In the genomic region with DNA sequence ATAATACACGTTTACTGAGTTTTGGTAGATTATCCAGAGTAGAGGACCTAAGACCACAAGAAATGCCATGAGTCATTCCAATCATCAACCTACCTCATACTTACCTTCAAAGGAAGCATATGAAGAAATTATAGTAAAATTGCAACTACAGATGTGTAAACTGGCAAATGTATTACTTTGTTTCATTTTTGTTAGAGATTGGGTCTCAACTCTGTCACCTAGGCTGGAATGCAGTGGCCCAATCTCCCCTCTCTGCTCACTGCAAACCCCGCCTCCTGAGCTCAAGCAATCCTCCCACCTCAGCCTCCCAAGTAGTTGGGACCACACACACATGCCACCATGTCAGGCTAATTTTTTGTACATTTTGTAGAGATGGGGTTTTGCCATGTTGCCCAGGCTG, we compare ENCODE assay signal across 17 cellular contexts. TPM values are rescaled to one million over a fixed set of nuclear protein-coding genes. Genes with fewer than 3 reads are reported as not detected.
DNase-seq lines count a peak whose midpoint lies in the region; ATAC-seq, FAIRE-seq and TF ChIP-seq lines count a peak whose summit lies in the region.
"Had no signal": no experiment of that assay in that cellular context is flagged by ENCODE, and none has a peak within 500 bp of the region (broad histone marks: within the 10 kb centered on the region; RNA-seq: fewer than 3 reads in every experiment).

No MANE protein-coding gene starts in this region.

- POLR2A ChIA-PET in activated CD4-positive, alpha-beta memory T cell treated with anti-CD3 and anti-CD28 coated beads for 36 hours (lab: Charles Lee), result no interaction called here
- POLR2A ChIA-PET in activated CD4-positive, alpha-beta memory T cell treated with anti-CD3 and anti-CD28 coated beads, Interleukin-2, amount 10 ng/mL, durations not matched to agents 7 days and 5 days (lab: Charles Lee), result no interaction called here

- CTCF ChIA-PET in activated CD4-positive, alpha-beta memory T cell treated with anti-CD3 and anti-CD28 coated beads for 36 hours (lab: Charles Lee), result interaction anchor here (0.7 kb wide), 1 partner anchor 108 kb away, joined by 3 read pairs; no protein-coding TSS in a partner anchor
- CTCF ChIA-PET in activated CD4-positive, alpha-beta memory T cell treated with anti-CD3 and anti-CD28 coated beads, Interleukin-2, amount 10 ng/mL, durations not matched to agents 7 days and 5 days (lab: Charles Lee), result no interaction called here

- peak; percentile 67 for DNase-seq in activated CD4-positive, alpha-beta memory T cell treated with anti-CD3 and anti-CD28 coated beads for 36 hours
- no peak for DNase-seq in activated CD4-positive, alpha-beta memory T cell treated with anti-CD3 and anti-CD28 coated beads, Interleukin-2, amount 10 ng/mL, durations not matched to agents 7 days and 5 days
- peak; percentile 42 for DNase-seq in stimulated activated CD4-positive, alpha-beta T cell treated with anti-CD3 and anti-CD28 coated beads, Interleukin-1b, Interleukin-23, amount 100 ng/mL, for 48 hours
- no peak for DNase-seq in stimulated activated CD4-positive, alpha-beta T cell treated with anti-CD3 and anti-CD28 coated beads, Interleukin-4, amount 100 ng/mL, for 1 hour
- DNase-seq in activated naive CD8-positive, alpha-beta T cell treated with anti-CD3 and anti-CD28 coated beads, Interleukin-2, amount 50 U/mL, for 24 hours, result no peak
- DNase-seq in GM12892 (ENCODE audit: insufficient read length) (no peak), NCI-H2081 treated with DMSO at 0.1 percent for 48 hours (lab: John Stamatoyannopoulos, UW) (no peak), NCI-H82 (lab: John Stamatoyannopoulos, UW) (no peak)
- DNase-seq: AML-193, Karpas-422, NCI-H187 treated with DMSO at 0.1 percent for 48 hours, NCI-H2171, NCI-H510A had no signal

- ATAC-seq in activated naive CD8-positive, alpha-beta T cell treated with anti-CD3 and anti-CD28 coated beads, Interleukin-2, amount 50 U/mL, for 24 hours, result peak; percentile 33
- ATAC-seq: HCT116 had no signal

- no peak overlapping the region for H3K27ac Mint-ChIP-seq in activated CD4-positive, alpha-beta memory T cell treated with anti-CD3 and anti-CD28 coated beads for 36 hours
- no peak overlapping the region for H3K27ac Mint-ChIP-seq in activated CD4-positive, alpha-beta memory T cell treated with anti-CD3 and anti-CD28 coated beads, Interleukin-2, amount 10 ng/mL, durations not matched to agents 7 days and 5 days
- no peak overlapping the region for H3K27ac Mint-ChIP-seq in activated naive CD8-positive, alpha-beta T cell treated with anti-CD3 and anti-CD28 coated beads, Interleukin-2, amount 50 U/mL, for 24 hours

- H3K4me3 Mint-ChIP-seq in activated CD4-positive, alpha-beta memory T cell treated with anti-CD3 and anti-CD28 coated beads for 36 hours, result no peak overlapping the region
- no peak overlapping the region for H3K4me3 Mint-ChIP-seq in activated CD4-positive, alpha-beta memory T cell treated with anti-CD3 and anti-CD28 coated beads, Interleukin-2, amount 10 ng/mL, durations not matched to agents 7 days and 5 days
- no peak overlapping the region for H3K4me3 Mint-ChIP-seq in activated naive CD8-positive, alpha-beta T cell treated with anti-CD3 and anti-CD28 coated beads, Interleukin-2, amount 50 U/mL, for 24 hours

- intact Hi-C loops in activated CD4-positive, alpha-beta memory T cell treated with anti-CD3 and anti-CD28 coated beads for 36 hours (cut with micrococcal nuclease), result loop anchor here (10.0 kb wide), 1 partner anchor 1091 kb away; no protein-coding TSS in a partner anchor

- peaks cover 57% of the 10 kb centered on the region for H3K4me1 Mint-ChIP-seq in activated CD4-positive, alpha-beta memory T cell treated with anti-CD3 and anti-CD28 coated beads for 36 hours (ENCODE audit: low read depth)
- H3K4me1 Mint-ChIP-seq in activated CD4-positive, alpha-beta memory T cell treated with anti-CD3 and anti-CD28 coated beads, Interleukin-2, amount 10 ng/mL, durations not matched to agents 7 days and 5 days, result peaks cover 55% of the 10 kb centered on the region
- H3K4me1 Mint-ChIP-seq in activated naive CD8-positive, alpha-beta T cell treated with anti-CD3 and anti-CD28 coated beads, Interleukin-2, amount 50 U/mL, for 24 hours, result peaks cover 62% of the 10 kb centered on the region

- H3K9me3 Mint-ChIP-seq in activated CD4-positive, alpha-beta memory T cell treated with anti-CD3 and anti-CD28 coated beads for 36 hours, result no peaks in the 10 kb centered on the region
- no peaks in the 10 kb centered on the region for H3K9me3 Mint-ChIP-seq in activated CD4-positive, alpha-beta memory T cell treated with anti-CD3 and anti-CD28 coated beads, Interleukin-2, amount 10 ng/mL, durations not matched to agents 7 days and 5 days
- H3K9me3 Mint-ChIP-seq in activated naive CD8-positive, alpha-beta T cell treated with anti-CD3 and anti-CD28 coated beads, Interleukin-2, amount 50 U/mL, for 24 hours, result no peaks in the 10 kb centered on the region

- H3K36me3 Mint-ChIP-seq in activated CD4-positive, alpha-beta memory T cell treated with anti-CD3 and anti-CD28 coated beads for 36 hours, result peaks cover 39% of the 10 kb centered on the region
- peaks cover 65% of the 10 kb centered on the region for H3K36me3 Mint-ChIP-seq in activated CD4-positive, alpha-beta memory T cell treated with anti-CD3 and anti-CD28 coated beads, Interleukin-2, amount 10 ng/mL, durations not matched to agents 7 days and 5 days (ENCODE audit: low read depth)
- H3K36me3 Mint-ChIP-seq in activated naive CD8-positive, alpha-beta T cell treated with anti-CD3 and anti-CD28 coated beads, Interleukin-2, amount 50 U/mL, for 24 hours (ENCODE audit: low read depth), result peaks cover 51% of the 10 kb centered on the region

- TF ChIP-seq POLR2A in GM12892 (IDR thresholded peaks at IDR 0.05; ENCODE audit: low read depth, low read length), result no peak

- H3K27me3 Mint-ChIP-seq in activated CD4-positive, alpha-beta memory T cell treated with anti-CD3 and anti-CD28 coated beads for 36 hours, result no peaks in the 10 kb centered on the region
- H3K27me3 Mint-ChIP-seq in activated CD4-positive, alpha-beta memory T cell treated with anti-CD3 and anti-CD28 coated beads, Interleukin-2, amount 10 ng/mL, durations not matched to agents 7 days and 5 days, result no peaks in the 10 kb centered on the region
- H3K27me3 Mint-ChIP-seq in activated naive CD8-positive, alpha-beta T cell treated with anti-CD3 and anti-CD28 coated beads, Interleukin-2, amount 50 U/mL, for 24 hours, result no peaks in the 10 kb centered on the region

- no peak for FAIRE-seq in GM12892 (lab: Jason Lieb, UNC)
- FAIRE-seq: G401.6, GM19239, RCC 7860 had no signal

RNA-seq across cellular contexts. Expression of a gene that starts 5.2 kb away (rescaled TPM):
- 10 to 100 TPM; 73.2 to 76.7 TPM for total RNA-seq in activated CD4-positive, alpha-beta memory T cell treated with anti-CD3 and anti-CD28 coated beads for 36 hours
- 100 to 1,000 TPM; 113 to 115 TPM for total RNA-seq in activated CD4-positive, alpha-beta memory T cell treated with anti-CD3 and anti-CD28 coated beads, Interleukin-2, amount 10 ng/mL, durations not matched to agents 7 days and 5 days
- polyA plus RNA-seq in GM12892 (2012; ENCODE audit: missing spikeins), result 73.5 TPM

Comparison
In these comparisons a context has a peak if more than half of its experiments do, and no peak if none do; other contexts are left out.
1. DNase-seq: peak in activated CD4-positive, alpha-beta memory T cell treated with anti-CD3 and anti-CD28 coated beads for 36 hours (single experiment) and stimulated activated CD4-positive, alpha-beta T cell treated with anti-CD3 and anti-CD28 coated beads, Interleukin-1b, Interleukin-23, amount 100 ng/mL, for 48 hours (single experiment); none in activated CD4-positive, alpha-beta memory T cell treated with anti-CD3 and anti-CD28 coated beads, Interleukin-2, amount 10 ng/mL, durations not matched to agents 7 days and 5 days (single experiment), stimulated activated CD4-positive, alpha-beta T cell treated with anti-CD3 and anti-CD28 coated beads, Interleukin-4, amount 100 ng/mL, for 1 hour (single experiment), activated naive CD8-positive, alpha-beta T cell treated with anti-CD3 and anti-CD28 coated beads, Interleukin-2, amount 50 U/mL, for 24 hours (single experiment), GM12892 (single experiment), NCI-H2081 treated with DMSO at 0.1 percent for 48 hours (single experiment) and NCI-H82 (single experiment).